In genomic region chr11:46281374-46281831, GRCh38 we compare ENCODE assay signal across 13 cellular contexts. TPM values are rescaled to one million over a fixed set of nuclear protein-coding genes. Genes with fewer than 3 reads are reported as not detected.
DNase-seq lines count a peak whose midpoint lies in the region; ATAC-seq, FAIRE-seq and TF ChIP-seq lines count a peak whose summit lies in the region.
"Had no signal": no experiment of that assay in that cellular context is flagged by ENCODE, and none has a peak within 500 bp of the region (broad histone marks: within the 10 kb centered on the region; RNA-seq: fewer than 3 reads in every experiment).

No MANE protein-coding gene starts in this region.

- H3K27ac ChIP-seq in GM12878 (ENCODE audit: control insufficient read depth, insufficient read depth) (peak overlapping the region; percentile 41), mesenchymal stem cell (ENCODE audit: low read length, poor library complexity, severe bottlenecking) (peak overlapping the region; percentile 49), vagina (peak overlapping the region; percentile 93)

- H2BK120ac ChIP-seq in mesenchymal stem cell (ENCODE audit: low read depth, low read length): no peak overlapping the region

- H3K4ac ChIP-seq in mesenchymal stem cell (ENCODE audit: low read depth in 1 of 2, low read length in 2 of 2): peak overlapping the region in 1 of 2 experiments; percentile 34

- H3K79me1 ChIP-seq in mesenchymal stem cell (replicated peaks; ENCODE audit: low read length, poor library complexity, severe bottlenecking): peaks cover 9% of the 10 kb centered on the region

- TF ChIP-seq EP300 in GM12878 (IDR thresholded peaks at IDR 0.05; ENCODE audit: borderline replicate concordance in 1 of 2, control insufficient read depth in 1 of 2, low read depth in 2 of 2, low read length in 2 of 2): no peak

- H2AFZ ChIP-seq in GM12878 (ENCODE audit: control insufficient read depth, low read depth, low read length) (peak overlapping the region; percentile 28; the same call in 1 of the 2 replicates), mesenchymal stem cell (ENCODE audit: low read depth, low read length) (no peak overlapping the region)

- TF ChIP-seq CTCF in natural killer cell (IDR thresholded peaks at IDR 0.05): no peak
- no peak for TF ChIP-seq CTCF in GM12878 (IDR thresholded peaks at IDR 0.05 in 2 of 3, conservative IDR thresholded peaks at IDR 0.05 in 1 of 3; ENCODE audit: control insufficient read depth in 2 of 3, extremely low read depth in 1 of 3, insufficient read depth in 1 of 3, low read depth in 3 of 3, low read length in 3 of 3)
- TF ChIP-seq CTCF in vagina (IDR thresholded peaks at IDR 0.05): no peak
- TF ChIP-seq CTCF in GM20000 (IDR thresholded peaks at IDR 0.05; ENCODE audit: extremely low read depth, missing control alignments): no peak

- intact Hi-C loops in natural killer cell (cut with micrococcal nuclease) (no loop called here), GM12878 (cut with micrococcal nuclease; ENCODE audit: unreplicated experiment) (no loop called here), vagina (cut with DNase I) (no loop called here)

- peak; percentile 37 for DNase-seq in natural killer cell treated with Interleukin-12 subunit alpha and Interleukin-12 subunit beta and Interleukin-15 and Interleukin-18, amount 100 ng/mL, for 72 hours (ENCODE audit: low spot score)
- no peak for DNase-seq in natural killer cell
- DNase-seq in GM12878 (ENCODE audit: low read depth, low spot score): no peak
- peak; percentile 62 for DNase-seq in mesenchymal stem cell
- DNase-seq in vagina (ENCODE audit: extremely low spot score in 2 of 2): no peak
- DNase-seq in NCI-H1105 (lab: John Stamatoyannopoulos, UW): no peak
- DNase-seq in GM20000 (ENCODE audit: low spot score): no peak
- DNase-seq in activated effector memory CD4-positive, alpha-beta T cell treated with anti-CD3 and anti-CD28 coated beads, Interleukin-2, amount 50 U/mL, for 16 hours: no peak
- DNase-seq: activated CD4-positive, alpha-beta T cell treated with anti-CD3 and anti-CD28 coated beads, Interleukin-2, amount 10 ng/mL, durations not matched to agents 7 days and 5 days; activated naive CD8-positive, alpha-beta T cell treated with anti-CD3 and anti-CD28 coated beads, Interleukin-2, amount 10 ng/mL, durations not matched to agents 7 days and 5 days; MG63 had no signal

- FAIRE-seq in GM12878 (lab: Jason Lieb, UNC): no peak
- FAIRE-seq: GM12891 had no signal

- no peaks in the 10 kb centered on the region for H3K36me3 Mint-ChIP-seq in natural killer cell treated with Interleukin-12 subunit alpha and Interleukin-12 subunit beta and Interleukin-15 and Interleukin-18, amount 100 ng/mL, for 72 hours
- no peaks in the 10 kb centered on the region for H3K36me3 Mint-ChIP-seq in natural killer cell
- H3K36me3 Mint-ChIP-seq: activated naive CD8-positive, alpha-beta T cell treated with anti-CD3 and anti-CD28 coated beads, Interleukin-2, amount 10 ng/mL, durations not matched to agents 7 days and 5 days had no signal

- H3K4me3 Mint-ChIP-seq in natural killer cell treated with Interleukin-12 subunit alpha and Interleukin-12 subunit beta and Interleukin-15 and Interleukin-18, amount 100 ng/mL, for 72 hours: no peak overlapping the region
- no peak overlapping the region for H3K4me3 Mint-ChIP-seq in natural killer cell
- H3K4me3 Mint-ChIP-seq: activated CD4-positive, alpha-beta T cell treated with anti-CD3 and anti-CD28 coated beads, Interleukin-2, amount 10 ng/mL, durations not matched to agents 7 days and 5 days; activated naive CD8-positive, alpha-beta T cell treated with anti-CD3 and anti-CD28 coated beads, Interleukin-2, amount 10 ng/mL, durations not matched to agents 7 days and 5 days had no signal

- H2AK5ac ChIP-seq in mesenchymal stem cell (ENCODE audit: low read length, severe bottlenecking): peak overlapping the region; percentile 29

- H3K27me3 Mint-ChIP-seq in natural killer cell treated with Interleukin-12 subunit alpha and Interleukin-12 subunit beta and Interleukin-15 and Interleukin-18, amount 100 ng/mL, for 72 hours: peaks cover 30 to 40% of the 10 kb centered on the region in 2 donors
- H3K27me3 Mint-ChIP-seq in natural killer cell (ENCODE audit: low read depth in 2 of 2): peaks cover 46 to 48% of the 10 kb centered on the region in 2 donors

- H2BK12ac ChIP-seq in mesenchymal stem cell (ENCODE audit: low read length in 2 of 2): peak overlapping the region; percentile 5 to 79

- H3K23ac ChIP-seq in mesenchymal stem cell (ENCODE audit: low read length in 2 of 2): peak overlapping the region in 1 of 2 experiments; percentile 16

- TF ChIP-seq RAD21 in GM12878 (IDR thresholded peaks at IDR 0.05; ENCODE audit: insufficient read depth, low read depth, low read length): no peak

- H3K27me3 ChIP-seq in GM12878 (replicated peaks in 1 of 2; ENCODE audit: control insufficient read depth in 2 of 2, insufficient read depth in 2 of 2, low read length in 1 of 2) (0 out of 4 replicates have a peak, but pooled peaks cover 2 to 7% of the 10 kb centered on the region in 2 experiments), mesenchymal stem cell (ENCODE audit: control insufficient read depth in 1 of 2, insufficient read depth in 1 of 2, low read length in 2 of 2) (no peaks in the 10 kb centered on the region), vagina (no peaks in the 10 kb centered on the region)
- H3K27me3 ChIP-seq: MG63 had no signal

- H3K9me3 Mint-ChIP-seq in natural killer cell treated with Interleukin-12 subunit alpha and Interleukin-12 subunit beta and Interleukin-15 and Interleukin-18, amount 100 ng/mL, for 72 hours: no peaks in the 10 kb centered on the region
- H3K9me3 Mint-ChIP-seq in natural killer cell: no peaks in the 10 kb centered on the region
- H3K9me3 Mint-ChIP-seq: activated CD4-positive, alpha-beta T cell treated with anti-CD3 and anti-CD28 coated beads, Interleukin-2, amount 10 ng/mL, durations not matched to agents 7 days and 5 days; activated naive CD8-positive, alpha-beta T cell treated with anti-CD3 and anti-CD28 coated beads, Interleukin-2, amount 10 ng/mL, durations not matched to agents 7 days and 5 days had no signal

- in situ Hi-C loops in GM12878 (cut with MboI): no loop called here

- 21% methylated on average over 7 of the region's 7 CpGs for WGBS in GM12878 (ENCODE audit: insufficient coverage, insufficient replicate concordance, low lambda C conversion rate, missing lambda C conversion rate)
- 12% methylated on average over 6 of the region's 7 CpGs for WGBS in mesenchymal stem cell

- H3K27ac Mint-ChIP-seq in natural killer cell treated with Interleukin-12 subunit alpha and Interleukin-12 subunit beta and Interleukin-15 and Interleukin-18, amount 100 ng/mL, for 72 hours: no peak overlapping the region
- no peak overlapping the region for H3K27ac Mint-ChIP-seq in natural killer cell
- H3K27ac Mint-ChIP-seq: activated CD4-positive, alpha-beta T cell treated with anti-CD3 and anti-CD28 coated beads, Interleukin-2, amount 10 ng/mL, durations not matched to agents 7 days and 5 days; activated naive CD8-positive, alpha-beta T cell treated with anti-CD3 and anti-CD28 coated beads, Interleukin-2, amount 10 ng/mL, durations not matched to agents 7 days and 5 days had no signal

- H2BK15ac ChIP-seq in mesenchymal stem cell (ENCODE audit: low read depth, poor library complexity, severe bottlenecking): no peak overlapping the region

- ATAC-seq in natural killer cell treated with Interleukin-12 subunit alpha and Interleukin-12 subunit beta and Interleukin-15 and Interleukin-18, amount 100 ng/mL, for 72 hours: no peak
- no peak for ATAC-seq in natural killer cell
- 0 out of 3 replicates have a peak, but pooled peaks have one; percentile 9 for ATAC-seq in GM12878
- ATAC-seq: Panc1 had no signal

- peak overlapping the region in 1 of 2 experiments; percentile 19 for H3K14ac ChIP-seq in mesenchymal stem cell (ENCODE audit: low read length in 2 of 2)

- H3K9me3 ChIP-seq in GM12878 (replicated peaks; ENCODE audit: control insufficient read depth, insufficient read depth, low read length) (no peaks in the 10 kb centered on the region), mesenchymal stem cell (ENCODE audit: control insufficient read depth, low read length) (no peaks in the 10 kb centered on the region), vagina (no peaks in the 10 kb centered on the region)
- H3K9me3 ChIP-seq: MG63 had no signal

- H3K36me3 ChIP-seq in GM12878 (ENCODE audit: control insufficient read depth in 2 of 2, insufficient read depth in 2 of 2, low read length in 1 of 2) (no peaks in the 10 kb centered on the region), mesenchymal stem cell (ENCODE audit: control insufficient read depth in 1 of 2, insufficient read depth in 2 of 2, low read depth in 1 of 2, low read length in 2 of 2) (peaks cover 7 to 18% of the 10 kb centered on the region in 2 experiments), vagina (no peaks in the 10 kb centered on the region)

- H4K20me1 ChIP-seq in GM12878 (ENCODE audit: control insufficient read depth, insufficient read depth): no peaks in the 10 kb centered on the region

- H3K4me2 ChIP-seq in GM12878 (ENCODE audit: control insufficient read depth, insufficient read depth) (peak overlapping the region; percentile 44; the same call in 1 of the 2 replicates), mesenchymal stem cell (ENCODE audit: low read length, poor library complexity, severe bottlenecking) (peak overlapping the region; percentile 50)

- H3K4me3 ChIP-seq in GM12878 (peak overlapping the region; percentile 59), mesenchymal stem cell (ENCODE audit: insufficient read depth in 1 of 2, low read depth in 1 of 2, low read length in 2 of 2) (peak overlapping the region; percentile 23 to 99), vagina (peak overlapping the region in 1 of 2 donors; percentile 19)
- H3K4me3 ChIP-seq: MG63 had no signal

- H3K79me2 ChIP-seq in GM12878 (ENCODE audit: control insufficient read depth, insufficient read depth, low read length): peaks cover 29% of the 10 kb centered on the region

- peak overlapping the region; percentile 88 for H4K91ac ChIP-seq in mesenchymal stem cell (ENCODE audit: low read length)

- RAD21 ChIA-PET in GM12878 (lab: Charles Lee; ENCODE audit: unreplicated experiment): no interaction called here

- no peak overlapping the region for H2BK5ac ChIP-seq in mesenchymal stem cell (ENCODE audit: low read depth, low read length, poor library complexity, severe bottlenecking)

- TF ChIP-seq POLR2A in GM12878 (IDR thresholded peaks at IDR 0.05; ENCODE audit: low read depth, low read length) (no peak), vagina (IDR thresholded peaks at IDR 0.05) (no peak)

- BruUV-seq in GM12878 (replicated peaks; lab: Mats Ljungman, UMichigan): no TSS peak

- H3K18ac ChIP-seq in mesenchymal stem cell (ENCODE audit: low read depth in 1 of 2, low read length in 2 of 2): peak overlapping the region; percentile 75 to 83

- POLR2A ChIA-PET in GM12878 (lab: Charles Lee): interaction anchor here (0.7 kb wide), 1 partner anchor 157 kb away, joined by 3 read pairs; no protein-coding TSS in a partner anchor

- SMC1A ChIA-PET in GM12878 (lab: Charles Lee; ENCODE audit: uncharacterized antibody, unreplicated experiment): no interaction called here

- H3K4me1 Mint-ChIP-seq in natural killer cell treated with Interleukin-12 subunit alpha and Interleukin-12 subunit beta and Interleukin-15 and Interleukin-18, amount 100 ng/mL, for 72 hours (ENCODE audit: low read depth in 2 of 2): peaks cover 0 to 7% of the 10 kb centered on the region in 2 donors
- peaks cover 0 to 5% of the 10 kb centered on the region in 2 donors for H3K4me1 Mint-ChIP-seq in natural killer cell

- peak overlapping the region; percentile 44 for H3K9ac ChIP-seq in GM12878 (ENCODE audit: control insufficient read depth, insufficient read depth, low read length)
- H3K9ac ChIP-seq in mesenchymal stem cell (ENCODE audit: low read length): peak overlapping the region; percentile 65

- CTCF ChIA-PET in GM12878 (lab: Yijun Ruan, JAX): interaction anchor here (0.6 kb wide), 1 partner anchor 26 kb away, joined by 4 read pairs; no protein-coding TSS in a partner anchor

- peaks cover 10% of the 10 kb centered on the region; the same call in 1 of the 2 replicates for H3K4me1 ChIP-seq in GM12878 (ENCODE audit: control insufficient read depth, insufficient read depth, low read length)
- peaks cover 32% of the 10 kb centered on the region for H3K4me1 ChIP-seq in mesenchymal stem cell (ENCODE audit: control insufficient read depth, insufficient read depth, low read depth, low read length)
- H3K4me1 ChIP-seq in vagina: peaks cover 67% of the 10 kb centered on the region

- peak overlapping the region; percentile 56 for H4K8ac ChIP-seq in mesenchymal stem cell (ENCODE audit: low read length)

RNA-seq across cellular contexts. Expression of gene CREB3L1, which starts 3.9 kb away (rescaled TPM):
- total RNA-seq in natural killer cell treated with Interleukin-12 subunit alpha and Interleukin-12 subunit beta and Interleukin-15 and Interleukin-18, amount 100 ng/mL, for 72 hours: not detected
- total RNA-seq in natural killer cell (not detected), GM12878 (2014; rRNA removed) (0.11 and 1.2 TPM in 2 replicates), GM12878 (2014; rRNA removed; fragmentation: Illumina TruSeq; extraction: Trizol) (0.04 TPM in 1 of 2 replicates, not detected in the other), GM12878 (2021) (1.0 and 1.4 TPM in 2 replicates), vagina (11.8 TPM)
- total RNA-seq in GM12878 (2013; cell fraction: nucleolus; rRNA removed): 3.5 and 4.3 TPM in 2 replicates
- 0.91 TPM for polyA plus RNA-seq in GM12878 (2011; ENCODE audit: low read depth)
- polyA plus RNA-seq in GM12878 (2011; rRNA removed) (0.18 and 0.26 TPM in 2 replicates), GM12878 (2014; fragmentation: Illumina TruSeq; extraction: Trizol) (0.25 and 0.28 TPM in 2 replicates), GM12878 (2014; fragmentation: Nextera tagmentation; extraction: Ambion mirVana) (under 1 TPM; 0.03 to 0.13 TPM), GM12878 (2014; rRNA removed) (0.20 and 0.28 TPM in 2 replicates), GM12878 (2016; fragmentation: Nextera tagmentation; extraction: Ambion mirVana) (under 1 TPM; 0.24 to 0.27 TPM)
- 0.20 and 0.30 TPM in 2 replicates for polyA plus RNA-seq in GM12878 (2011; cell fraction: cytosol; rRNA removed)
- 0.37 and 0.75 TPM in 2 replicates for polyA plus RNA-seq in GM12878 (2011; cell fraction: nucleus; rRNA removed)
- polyA plus RNA-seq in GM12878 (2012): 2.7 and 3.3 TPM in 2 replicates
- 0.31 and 0.37 TPM in 2 replicates for polyA minus RNA-seq in GM12878 (2011; rRNA and poly(A)+ RNA removed)
- polyA minus RNA-seq in GM12878 (2011; cell fraction: cytosol; rRNA and poly(A)+ RNA removed): 0.94 and 2.4 TPM in 2 replicates
- polyA minus RNA-seq in GM12878 (2011; cell fraction: nucleus; rRNA and poly(A)+ RNA removed): 0.36 and 0.67 TPM in 2 replicates
- polyA plus RNA-seq in mesenchymal stem cell (2013, experiment 1 of 2): 223 TPM
- polyA plus RNA-seq in mesenchymal stem cell (2013, experiment 2 of 2): 217 TPM
- total RNA-seq: activated CD4-positive, alpha-beta T cell treated with anti-CD3 and anti-CD28 coated beads, Interleukin-2, amount 10 ng/mL, durations not matched to agents 7 days and 5 days; activated naive CD8-positive, alpha-beta T cell treated with anti-CD3 and anti-CD28 coated beads, Interleukin-2, amount 10 ng/mL, durations not matched to agents 7 days and 5 days had no signal

Comparison
In these comparisons a context has a peak if more than half of its experiments do, and no peak if none do; other contexts are left out.
1. DNase-seq: peak in natural killer cell treated with Interleukin-12 subunit alpha and Interleukin-12 subunit beta and Interleukin-15 and Interleukin-18, amount 100 ng/mL, for 72 hours (single experiment) and mesenchymal stem cell (single experiment); none in natural killer cell (single experiment), GM12878 (single experiment), vagina (0 of 2), NCI-H1105 (single experiment), GM20000 (single experiment) and activated effector memory CD4-positive, alpha-beta T cell treated with anti-CD3 and anti-CD28 coated beads, Interleukin-2, amount 50 U/mL, for 16 hours (single experiment).
2. H3K27ac ChIP-seq: peak in every context shown above with its lines; median percentile 93 in vagina; 49 in mesenchymal stem cell; 41 in GM12878.